ENCODE assay signal across 19 cellular contexts in the genomic region with DNA sequence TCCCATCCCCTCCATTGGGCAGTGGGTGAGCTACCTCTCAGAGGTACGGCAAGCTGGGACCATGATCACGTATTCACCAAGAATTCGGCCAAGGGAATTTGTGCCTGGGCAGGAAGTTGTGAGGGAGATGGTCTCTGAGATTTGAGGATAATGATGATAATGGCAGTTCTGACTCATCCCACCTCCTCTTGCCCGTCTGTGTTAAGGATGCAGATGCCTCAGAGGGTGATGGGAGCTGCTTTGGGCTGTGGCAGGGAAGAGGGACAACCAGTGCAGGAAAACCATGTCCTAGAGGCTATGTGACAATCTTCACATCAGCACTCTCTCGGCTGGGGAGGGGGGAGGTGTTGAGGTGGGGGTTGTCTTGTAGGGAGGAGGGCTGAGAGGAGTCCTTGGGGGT. TPM values are rescaled to one million over a fixed set of nuclear protein-coding genes. Genes with fewer than 3 reads are reported as not detected.
"Had no signal": no experiment of that assay in that cellular context is flagged by ENCODE, and none has a peak within 500 bp of the region (broad histone marks: within the 10 kb centered on the region; RNA-seq: fewer than 3 reads in every experiment).

No MANE protein-coding gene starts in this region.

- H3K4me1 ChIP-seq: colonic mucosa, sigmoid colon, testis, upper lobe of right lung had no signal

- H3K9me3 Mint-ChIP-seq: T-helper 2 cell treated with Interferon-gamma antibody and Interleukin-4, amounts not matched to agents 5 μg/mL and 100 μg/mL, for 36 hours had no signal

- FAIRE-seq: endothelial cell of umbilical vein had no signal

- H3K27ac Mint-ChIP-seq: activated CD4-positive, alpha-beta memory T cell treated with anti-CD3 and anti-CD28 coated beads, Interleukin-2, amount 10 ng/mL, durations not matched to agents 7 days and 5 days; stimulated activated naive CD8-positive, alpha-beta T cell treated with anti-CD3 and anti-CD28 coated beads, Interleukin-15, Interleukin-2, amounts not matched to agents 100 ng/mL and 50 ng/mL, for 24 hours; T-helper 2 cell treated with Interferon-gamma antibody and Interleukin-4, amounts not matched to agents 5 μg/mL and 100 μg/mL, for 36 hours had no signal

- H3K36me3 ChIP-seq: colonic mucosa, sigmoid colon, upper lobe of right lung had no signal

- DNase-seq: activated CD4-positive, alpha-beta memory T cell treated with anti-CD3 and anti-CD28 coated beads, Interleukin-2, amount 10 ng/mL, durations not matched to agents 7 days and 5 days; activated CD4-positive, alpha-beta T cell treated with anti-CD3 and anti-CD28 coated beads for 1 hour; activated CD8-positive, alpha-beta memory T cell treated with anti-CD3 and anti-CD28 coated beads, Interleukin-2, amount 50 U/mL, for 4 hours; aorta; colonic mucosa; foreskin melanocyte; head of caudate nucleus; sigmoid colon; stimulated activated CD4-positive, alpha-beta T cell treated with anti-CD3 and anti-CD28 coated beads, Interleukin-2, amount 100 ng/mL, for 48 hours; testis; upper lobe of right lung had no signal

- H3K27me3 Mint-ChIP-seq: activated CD4-positive, alpha-beta memory T cell treated with anti-CD3 and anti-CD28 coated beads, Interleukin-2, amount 10 ng/mL, durations not matched to agents 7 days and 5 days had no signal

- H3K4me3 Mint-ChIP-seq: activated CD4-positive, alpha-beta memory T cell treated with anti-CD3 and anti-CD28 coated beads, Interleukin-2, amount 10 ng/mL, durations not matched to agents 7 days and 5 days; stimulated activated naive CD8-positive, alpha-beta T cell treated with anti-CD3 and anti-CD28 coated beads, Interleukin-15, Interleukin-2, amounts not matched to agents 100 ng/mL and 50 ng/mL, for 24 hours; T-helper 2 cell treated with Interferon-gamma antibody and Interleukin-4, amounts not matched to agents 5 μg/mL and 100 μg/mL, for 36 hours had no signal

- H3K27me3 ChIP-seq: colonic mucosa, sigmoid colon, testis, upper lobe of right lung had no signal

- H3K27ac ChIP-seq: colonic mucosa, sigmoid colon, testis, upper lobe of right lung had no signal

- H3K4me3 ChIP-seq: colonic mucosa, sigmoid colon, testis, upper lobe of right lung had no signal

- ATAC-seq: left lobe of liver, upper lobe of right lung had no signal

- H3K9me3 ChIP-seq: colonic mucosa, testis, upper lobe of right lung had no signal

RNA-seq across cellular contexts. Expression of a gene that starts 4.3 kb away (rescaled TPM):
- total RNA-seq: activated CD4-positive, alpha-beta memory T cell treated with anti-CD3 and anti-CD28 coated beads, Interleukin-2, amount 10 ng/mL, durations not matched to agents 7 days and 5 days; aorta; bronchial epithelial cell; colonic mucosa; endothelial cell of umbilical vein; left lobe of liver; osteocyte; pulmonary artery endothelial cell; sigmoid colon; testis; upper lobe of right lung had no signal
- polyA plus RNA-seq: aorta, endothelial cell of umbilical vein, neural cell, sigmoid colon had no signal
